In the genomic region with DNA sequence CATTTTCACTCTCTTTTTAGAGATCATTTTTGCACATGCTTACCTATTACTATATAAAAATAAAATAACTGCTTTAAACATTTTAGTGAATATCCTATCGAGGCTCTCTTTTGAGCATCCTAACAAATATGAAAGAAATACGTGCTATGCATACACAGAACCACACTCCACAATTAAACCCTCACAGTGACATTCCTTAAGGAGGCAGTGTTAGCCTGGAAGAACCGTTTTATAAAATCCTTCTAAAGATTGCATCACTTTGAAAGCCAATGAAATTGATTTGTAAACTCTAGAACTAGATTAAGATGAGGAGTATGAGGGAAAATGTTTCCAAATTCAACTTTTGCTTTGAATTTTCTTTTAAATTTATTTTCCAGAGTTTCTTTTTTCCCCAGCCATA, we compare ENCODE assay signal across 1 cellular context.
TF ChIP-seq lines count a peak whose summit lies in the region.

No MANE protein-coding gene starts in this region.

TF ChIP-seq in HCT116, 20 proteins besides CTCF, POLR2A, EP300 and RAD21 (continued from another document):
- TF ChIP-seq REST (IDR thresholded peaks at IDR 0.05; ENCODE audit: low read depth): no peak
- no peak for TF ChIP-seq EZH2 (IDR thresholded peaks at IDR 0.05)
